ENCODE assay signal across 15 cellular contexts in genomic region chr3:114496021-114496434, GRCh38.
DNase-seq lines count a peak whose midpoint lies in the region; ATAC-seq, FAIRE-seq and TF ChIP-seq lines count a peak whose summit lies in the region.
"Had no signal": no experiment of that assay in that cellular context is flagged by ENCODE, and none has a peak within 500 bp of the region (broad histone marks: within the 10 kb centered on the region; RNA-seq: fewer than 3 reads in every experiment).

No MANE protein-coding gene starts in this region.

- H3K79me2 ChIP-seq in fibroblast of lung (ENCODE audit: control insufficient read depth, insufficient read depth, low read length), result no peaks in the 10 kb centered on the region

- H3K36me3 ChIP-seq in fibroblast of lung (ENCODE audit: control insufficient read depth, insufficient read depth, low read length) (no peaks in the 10 kb centered on the region), mucosa of descending colon (ENCODE audit: low read depth) (no peaks in the 10 kb centered on the region)
- H3K36me3 ChIP-seq: spleen had no signal

- peaks cover 9% of the 10 kb centered on the region for H3K27me3 Mint-ChIP-seq in activated T-helper 2 cell treated with anti-CD3 and anti-CD28 coated beads, Interferon-gamma antibody, Interleukin-2, Interleukin-4, amounts not matched to agents 10 μg/mL and 5 μg/mL and 100 μg/mL, durations not matched to agents 14 hours and 24 hours and 36 hours (ENCODE audit: low read depth)

- no peaks in the 10 kb centered on the region for H3K9me3 Mint-ChIP-seq in activated T-helper 2 cell treated with anti-CD3 and anti-CD28 coated beads, Interferon-gamma antibody, Interleukin-2, Interleukin-4, amounts not matched to agents 10 μg/mL and 5 μg/mL and 100 μg/mL, durations not matched to agents 14 hours and 24 hours and 36 hours
- H3K9me3 Mint-ChIP-seq: immature natural killer cell; natural killer cell treated with Interleukin-12 subunit alpha and Interleukin-12 subunit beta and Interleukin-15 and Interleukin-18, amount 100 ng/mL, for 72 hours had no signal

- no peak overlapping the region for H3K27ac ChIP-seq in fibroblast of lung (ENCODE audit: insufficient read depth, low read length)
- H3K27ac ChIP-seq: C4-2B, spleen had no signal

- no peak overlapping the region for H3K4me3 Mint-ChIP-seq in activated T-helper 2 cell treated with anti-CD3 and anti-CD28 coated beads, Interferon-gamma antibody, Interleukin-2, Interleukin-4, amounts not matched to agents 10 μg/mL and 5 μg/mL and 100 μg/mL, durations not matched to agents 14 hours and 24 hours and 36 hours (ENCODE audit: low read depth)
- H3K4me3 Mint-ChIP-seq: activated naive CD8-positive, alpha-beta T cell treated with anti-CD3 and anti-CD28 coated beads, Interleukin-2, amount 50 U/mL, for 24 hours; immature natural killer cell; natural killer cell treated with Interleukin-12 subunit alpha and Interleukin-12 subunit beta and Interleukin-15 and Interleukin-18, amount 100 ng/mL, for 72 hours had no signal

- no peaks in the 10 kb centered on the region for H3K27me3 ChIP-seq in fibroblast of lung (ENCODE audit: control insufficient read depth, insufficient read depth, low read length)
- H3K27me3 ChIP-seq: spleen had no signal

- H3K9me3 ChIP-seq in fibroblast of lung (ENCODE audit: control insufficient read depth, insufficient read depth, low read depth, low read length) (no peaks in the 10 kb centered on the region), mucosa of descending colon (no peaks in the 10 kb centered on the region)
- H3K9me3 ChIP-seq: spleen had no signal

- H3K4me1 ChIP-seq in fibroblast of lung (ENCODE audit: control insufficient read depth, extremely low read depth, insufficient read depth, low read length) (peaks cover 3% of the 10 kb centered on the region), mucosa of descending colon (ENCODE audit: low read depth) (no peaks in the 10 kb centered on the region)

- intact Hi-C loops in activated T-helper 2 cell treated with anti-CD3 and anti-CD28 coated beads, Interferon-gamma antibody, Interleukin-2, Interleukin-4, amounts not matched to agents 10 μg/mL and 5 μg/mL and 100 μg/mL, durations not matched to agents 14 hours and 24 hours and 36 hours (cut with micrococcal nuclease), result no loop called here
- intact Hi-C loops in mucosa of descending colon (cut with DNase I, micrococcal nuclease), result no loop called here

- no peak for ATAC-seq in mucosa of descending colon
- ATAC-seq: activated naive CD8-positive, alpha-beta T cell treated with anti-CD3 and anti-CD28 coated beads, Interleukin-2, amount 50 U/mL, for 24 hours; natural killer cell treated with Interleukin-12 subunit alpha and Interleukin-12 subunit beta and Interleukin-15 and Interleukin-18, amount 100 ng/mL, for 72 hours had no signal

- H3K4me1 Mint-ChIP-seq in activated T-helper 2 cell treated with anti-CD3 and anti-CD28 coated beads, Interferon-gamma antibody, Interleukin-2, Interleukin-4, amounts not matched to agents 10 μg/mL and 5 μg/mL and 100 μg/mL, durations not matched to agents 14 hours and 24 hours and 36 hours (ENCODE audit: low read depth), result peaks cover 10% of the 10 kb centered on the region

- no peak overlapping the region for H3K27ac Mint-ChIP-seq in activated T-helper 2 cell treated with anti-CD3 and anti-CD28 coated beads, Interferon-gamma antibody, Interleukin-2, Interleukin-4, amounts not matched to agents 10 μg/mL and 5 μg/mL and 100 μg/mL, durations not matched to agents 14 hours and 24 hours and 36 hours
- H3K27ac Mint-ChIP-seq: activated naive CD8-positive, alpha-beta T cell treated with anti-CD3 and anti-CD28 coated beads, Interleukin-2, amount 50 U/mL, for 24 hours; immature natural killer cell; natural killer cell treated with Interleukin-12 subunit alpha and Interleukin-12 subunit beta and Interleukin-15 and Interleukin-18, amount 100 ng/mL, for 72 hours had no signal

- no peak overlapping the region for H3K4me3 ChIP-seq in fibroblast of lung (replicated peaks in 1 of 4; ENCODE audit: control extremely low read depth in 1 of 4, insufficient read depth in 1 of 4, low read depth in 3 of 4, low read length in 4 of 4)
- H3K4me3 ChIP-seq in mucosa of descending colon, result no peak overlapping the region
- H3K4me3 ChIP-seq: spleen had no signal

- H3K36me3 Mint-ChIP-seq in activated T-helper 2 cell treated with anti-CD3 and anti-CD28 coated beads, Interferon-gamma antibody, Interleukin-2, Interleukin-4, amounts not matched to agents 10 μg/mL and 5 μg/mL and 100 μg/mL, durations not matched to agents 14 hours and 24 hours and 36 hours (ENCODE audit: low read depth), result no peaks in the 10 kb centered on the region
- H3K36me3 Mint-ChIP-seq: natural killer cell treated with Interleukin-12 subunit alpha and Interleukin-12 subunit beta and Interleukin-15 and Interleukin-18, amount 100 ng/mL, for 72 hours had no signal

- no peak overlapping the region for H3K9ac ChIP-seq in fibroblast of lung (ENCODE audit: insufficient read depth, low read length)

- TF ChIP-seq CTCF in fibroblast of lung (conservative IDR thresholded peaks at IDR 0.05 in 1 of 2, IDR thresholded peaks at IDR 0.05 in 1 of 2; ENCODE audit: low read depth in 1 of 2, low read length in 2 of 2), result no peak
- no peak for TF ChIP-seq CTCF in mucosa of descending colon (IDR thresholded peaks at IDR 0.05)

- peak; percentile 50 for DNase-seq in AG20443 (ENCODE audit: low spot score)
- peak; percentile 69 for DNase-seq in NCI-H446 treated with DMSO at 0.1 percent for 48 hours (lab: John Stamatoyannopoulos, UW)
- DNase-seq in fibroblast of lung (ENCODE audit: low read depth in 2 of 2), result peak; percentile 57 to 75
- DNase-seq in myocyte (ENCODE audit: low read depth), result peak; percentile 75
- DNase-seq in activated T-helper 2 cell treated with anti-CD3 and anti-CD28 coated beads, Interferon-gamma antibody, Interleukin-2, Interleukin-4, amounts not matched to agents 10 μg/mL and 5 μg/mL and 100 μg/mL, durations not matched to agents 14 hours and 24 hours and 36 hours (ENCODE audit: low spot score), result no peak
- DNase-seq in mucosa of descending colon, result no peak
- no peak for DNase-seq in mucosa of gallbladder (ENCODE audit: low spot score)
- no peak for DNase-seq in HTR-8/SVneo (ENCODE audit: insufficient read length, low spot score)
- DNase-seq: activated naive CD8-positive, alpha-beta T cell treated with anti-CD3 and anti-CD28 coated beads, Interleukin-2, amount 50 U/mL, for 24 hours; immature natural killer cell; NCI-H2029; spleen had no signal

- no peak overlapping the region for H2AFZ ChIP-seq in fibroblast of lung (ENCODE audit: low read length)

- H4K20me1 ChIP-seq in fibroblast of lung (ENCODE audit: control insufficient read depth, extremely low read depth, insufficient read depth, low read length), result no peaks in the 10 kb centered on the region

- no peak overlapping the region for H3K4me2 ChIP-seq in fibroblast of lung (ENCODE audit: extremely low read depth, insufficient read depth, low read length)

- FAIRE-seq in HTR-8/SVneo (lab: Jason Lieb, UNC), result no peak
- FAIRE-seq: endometrium had no signal

Comparison
In these comparisons a context has a peak if more than half of its experiments do, and no peak if none do; other contexts are left out.
1. DNase-seq: peak in AG20443 (single experiment), NCI-H446 treated with DMSO at 0.1 percent for 48 hours (single experiment), fibroblast of lung (2 of 2) and myocyte (single experiment); none in activated T-helper 2 cell treated with anti-CD3 and anti-CD28 coated beads, Interferon-gamma antibody, Interleukin-2, Interleukin-4, amounts not matched to agents 10 μg/mL and 5 μg/mL and 100 μg/mL, durations not matched to agents 14 hours and 24 hours and 36 hours (single experiment), mucosa of descending colon (0 of 3), mucosa of gallbladder (single experiment) and HTR-8/SVneo (single experiment).